9 cellular contexts compared by ENCODE assay signal in genomic region chr18:13615432-13615861, GRCh38.
DNase-seq lines count a peak whose midpoint lies in the region; ATAC-seq and TF ChIP-seq lines count a peak whose summit lies in the region.
"Had no signal": no experiment of that assay in that cellular context is flagged by ENCODE, and none has a peak within 500 bp of the region (broad histone marks: within the 10 kb centered on the region; RNA-seq: fewer than 3 reads in every experiment).

No MANE protein-coding gene starts in this region.

- H3K4me1 Mint-ChIP-seq in activated T-helper 2 cell treated with anti-CD3 and anti-CD28 coated beads, Interferon-gamma antibody, Interleukin-2, Interleukin-4, amounts not matched to agents 10 μg/mL and 5 μg/mL and 100 μg/mL, durations not matched to agents 14 hours and 24 hours and 36 hours (ENCODE audit: low read depth) = peaks cover 76% of the 10 kb centered on the region
- H3K4me1 Mint-ChIP-seq in memory B cell = peaks cover 63% of the 10 kb centered on the region

- peaks cover 33% of the 10 kb centered on the region for H3K4me1 ChIP-seq in A673 (ENCODE audit: insufficient read depth, low read length, poor library complexity, severe bottlenecking)

- ATAC-seq in memory B cell (ENCODE audit: low read depth) (no peak), HG02938 (IDR thresholded peaks at IDR 0.05; ENCODE audit: unreplicated experiment) (no peak), HG02610 (IDR thresholded peaks at IDR 0.05; ENCODE audit: unreplicated experiment) (no peak)
- ATAC-seq: PC-3 had no signal

- TF ChIP-seq CTCF in A673 (conservative IDR thresholded peaks at IDR 0.05; ENCODE audit: low read depth, low read length) (no peak), GM20000 (IDR thresholded peaks at IDR 0.05; ENCODE audit: extremely low read depth, missing control alignments) (no peak)

- no peaks in the 10 kb centered on the region for H3K36me3 Mint-ChIP-seq in activated T-helper 2 cell treated with anti-CD3 and anti-CD28 coated beads, Interferon-gamma antibody, Interleukin-2, Interleukin-4, amounts not matched to agents 10 μg/mL and 5 μg/mL and 100 μg/mL, durations not matched to agents 14 hours and 24 hours and 36 hours (ENCODE audit: low read depth)
- H3K36me3 Mint-ChIP-seq in memory B cell = no peaks in the 10 kb centered on the region

- peak overlapping the region; percentile 90 for H3K27ac Mint-ChIP-seq in activated T-helper 2 cell treated with anti-CD3 and anti-CD28 coated beads, Interferon-gamma antibody, Interleukin-2, Interleukin-4, amounts not matched to agents 10 μg/mL and 5 μg/mL and 100 μg/mL, durations not matched to agents 14 hours and 24 hours and 36 hours
- H3K27ac Mint-ChIP-seq in memory B cell = peak overlapping the region; percentile 99

- CTCF ChIA-PET in A673 (lab: Charles Lee) = no interaction called here

- no peak overlapping the region for H3K4me3 ChIP-seq in A673 (ENCODE audit: low read depth, low read length, poor library complexity, severe bottlenecking)

- no TSS peak for BruUV-seq in A673 (replicated peaks; lab: Mats Ljungman, UMichigan)

- no peaks in the 10 kb centered on the region for H3K36me3 ChIP-seq in A673 (ENCODE audit: insufficient read depth, low read length, poor library complexity, severe bottlenecking)

- no peaks in the 10 kb centered on the region for H3K9me3 Mint-ChIP-seq in activated T-helper 2 cell treated with anti-CD3 and anti-CD28 coated beads, Interferon-gamma antibody, Interleukin-2, Interleukin-4, amounts not matched to agents 10 μg/mL and 5 μg/mL and 100 μg/mL, durations not matched to agents 14 hours and 24 hours and 36 hours
- no peaks in the 10 kb centered on the region for H3K9me3 Mint-ChIP-seq in memory B cell

- peak overlapping the region; percentile 7 for H3K4me3 Mint-ChIP-seq in activated T-helper 2 cell treated with anti-CD3 and anti-CD28 coated beads, Interferon-gamma antibody, Interleukin-2, Interleukin-4, amounts not matched to agents 10 μg/mL and 5 μg/mL and 100 μg/mL, durations not matched to agents 14 hours and 24 hours and 36 hours (ENCODE audit: low read depth)
- peak overlapping the region; percentile 78 for H3K4me3 Mint-ChIP-seq in memory B cell

- POLR2A ChIA-PET in A673 (lab: Charles Lee; ENCODE audit: low non-redundant PET) = no interaction called here

- intact Hi-C loops in A673 (cut with micrococcal nuclease; ENCODE audit: unreplicated experiment) = no loop called here
- intact Hi-C loops in activated T-helper 2 cell treated with anti-CD3 and anti-CD28 coated beads, Interferon-gamma antibody, Interleukin-2, Interleukin-4, amounts not matched to agents 10 μg/mL and 5 μg/mL and 100 μg/mL, durations not matched to agents 14 hours and 24 hours and 36 hours (cut with micrococcal nuclease) = no loop called here

- H3K27me3 Mint-ChIP-seq in activated T-helper 2 cell treated with anti-CD3 and anti-CD28 coated beads, Interferon-gamma antibody, Interleukin-2, Interleukin-4, amounts not matched to agents 10 μg/mL and 5 μg/mL and 100 μg/mL, durations not matched to agents 14 hours and 24 hours and 36 hours (ENCODE audit: low read depth) = no peaks in the 10 kb centered on the region
- H3K27me3 Mint-ChIP-seq in memory B cell = no peaks in the 10 kb centered on the region

- no peak overlapping the region for H3K27ac ChIP-seq in A673 (ENCODE audit: low read depth, low read length, poor library complexity, severe bottlenecking)

- H3K27me3 ChIP-seq in A673 (replicated peaks; ENCODE audit: insufficient read depth, low read depth, low read length, poor library complexity) = peaks cover 24% of the 10 kb centered on the region

- no peaks in the 10 kb centered on the region for H3K9me3 ChIP-seq in A673 (ENCODE audit: low read depth, low read length, poor library complexity, severe bottlenecking)

- DNase-seq in A673 (ENCODE audit: low spot score) = peak; percentile 4
- DNase-seq in GM20000 (ENCODE audit: low spot score) = peak; percentile 40
- no peak for DNase-seq in activated T-helper 2 cell treated with anti-CD3 and anti-CD28 coated beads, Interferon-gamma antibody, Interleukin-2, Interleukin-4, amounts not matched to agents 10 μg/mL and 5 μg/mL and 100 μg/mL, durations not matched to agents 14 hours and 24 hours and 36 hours (ENCODE audit: low spot score)
- no peak for DNase-seq in memory B cell (ENCODE audit: low spot score in 2 of 2)
- no peak for DNase-seq in DMS153 (lab: John Stamatoyannopoulos, UW)
- no peak for DNase-seq in 8988T
- DNase-seq: PC-3 had no signal

Comparison
In these comparisons a context has a peak if more than half of its experiments do, and no peak if none do; other contexts are left out.
1. DNase-seq: peak in A673 (single experiment) and GM20000 (single experiment); none in activated T-helper 2 cell treated with anti-CD3 and anti-CD28 coated beads, Interferon-gamma antibody, Interleukin-2, Interleukin-4, amounts not matched to agents 10 μg/mL and 5 μg/mL and 100 μg/mL, durations not matched to agents 14 hours and 24 hours and 36 hours (single experiment), memory B cell (0 of 2), DMS153 (single experiment) and 8988T (single experiment).